15 cellular contexts compared by ENCODE assay signal in the genomic region with DNA sequence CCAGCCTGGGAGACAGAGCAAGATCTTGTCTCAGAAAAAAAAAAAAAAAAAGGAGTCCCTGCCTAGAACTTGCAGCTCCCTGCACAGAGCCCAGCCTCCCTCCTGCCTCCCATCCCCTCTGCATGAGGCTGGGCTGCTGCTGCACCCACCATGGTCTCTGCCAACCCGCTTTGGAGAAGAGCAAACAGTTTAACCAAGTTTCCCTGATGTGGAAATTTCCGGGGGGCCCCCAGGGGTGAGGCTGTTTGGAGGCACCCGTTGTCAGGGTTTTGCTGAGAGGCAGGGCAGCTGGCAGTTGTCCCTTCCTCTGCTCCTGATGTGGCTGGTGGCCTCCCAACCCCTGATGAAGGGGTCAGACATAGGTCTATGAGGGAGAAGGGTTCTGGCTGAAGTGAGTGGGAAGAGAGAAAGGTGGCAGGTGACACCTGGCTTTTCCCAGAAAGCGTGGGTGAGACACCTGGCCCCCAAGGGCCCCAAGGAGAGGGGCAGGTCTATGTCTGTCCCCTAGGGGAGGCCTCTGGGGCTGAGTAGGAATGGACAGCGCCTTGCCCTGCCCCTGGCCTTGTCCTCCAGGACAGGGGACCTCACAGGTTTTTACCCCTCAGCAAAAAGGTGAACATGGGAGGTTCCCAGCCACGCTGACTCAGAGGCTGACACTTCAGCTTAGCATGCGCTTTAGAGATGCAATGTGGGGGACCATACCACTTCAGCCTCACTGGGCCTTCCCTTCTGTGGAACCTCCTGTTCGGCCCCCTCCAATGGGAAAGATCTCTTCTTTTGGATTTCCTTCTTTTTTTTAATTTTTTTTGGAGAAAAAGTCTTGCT.
"Had no signal": no experiment of that assay in that cellular context is flagged by ENCODE, and none has a peak within 500 bp of the region (broad histone marks: within the 10 kb centered on the region; RNA-seq: fewer than 3 reads in every experiment).

No MANE protein-coding gene starts in this region.

- H3K27ac ChIP-seq: ascending aorta, gastrocnemius medialis, heart left ventricle, lower lobe of right lung, ovary, right lobe of liver, upper lobe of right lung had no signal

- H3K27me3 ChIP-seq: ascending aorta, gastrocnemius medialis, ovary, right lobe of liver, upper lobe of right lung had no signal

- H3K9me3 ChIP-seq: ascending aorta, gastrocnemius medialis, heart left ventricle, lower lobe of right lung, ovary, right lobe of liver, upper lobe of right lung had no signal

- H3K4me3 ChIP-seq: ascending aorta, gastrocnemius medialis, heart left ventricle, lower lobe of right lung, ovary, right lobe of liver, smooth muscle cell, upper lobe of right lung had no signal

- DNase-seq: activated naive CD4-positive, alpha-beta T cell treated with anti-CD3 and anti-CD28 coated beads, Interleukin-2, amount 10 ng/mL, durations not matched to agents 7 days and 5 days; activated T-cell treated with anti-CD3 and anti-CD28 coated beads, Interleukin-2, amount 50 U/mL, for 1 hour; dermis blood vessel endothelial cell; effector memory CD8-positive, alpha-beta T cell; gastrocnemius medialis; immature natural killer cell; left cardiac atrium; lower lobe of right lung; ovary; stimulated activated naive CD8-positive, alpha-beta T cell treated with anti-CD3 and anti-CD28 coated beads, Interleukin-15, amount 100 ng/mL, for 72 hours; upper lobe of right lung had no signal

- ATAC-seq: effector memory CD8-positive, alpha-beta T cell; gastrocnemius medialis; heart left ventricle; left cardiac atrium; lower lobe of right lung; right lobe of liver; stimulated activated naive CD8-positive, alpha-beta T cell treated with anti-CD3 and anti-CD28 coated beads, Interleukin-15, amount 100 ng/mL, for 72 hours; upper lobe of right lung had no signal

- H3K36me3 ChIP-seq: gastrocnemius medialis, lower lobe of right lung, ovary, right lobe of liver, upper lobe of right lung had no signal
